Comparison of ENCODE assay signal across 8 cellular contexts in the genomic region with DNA sequence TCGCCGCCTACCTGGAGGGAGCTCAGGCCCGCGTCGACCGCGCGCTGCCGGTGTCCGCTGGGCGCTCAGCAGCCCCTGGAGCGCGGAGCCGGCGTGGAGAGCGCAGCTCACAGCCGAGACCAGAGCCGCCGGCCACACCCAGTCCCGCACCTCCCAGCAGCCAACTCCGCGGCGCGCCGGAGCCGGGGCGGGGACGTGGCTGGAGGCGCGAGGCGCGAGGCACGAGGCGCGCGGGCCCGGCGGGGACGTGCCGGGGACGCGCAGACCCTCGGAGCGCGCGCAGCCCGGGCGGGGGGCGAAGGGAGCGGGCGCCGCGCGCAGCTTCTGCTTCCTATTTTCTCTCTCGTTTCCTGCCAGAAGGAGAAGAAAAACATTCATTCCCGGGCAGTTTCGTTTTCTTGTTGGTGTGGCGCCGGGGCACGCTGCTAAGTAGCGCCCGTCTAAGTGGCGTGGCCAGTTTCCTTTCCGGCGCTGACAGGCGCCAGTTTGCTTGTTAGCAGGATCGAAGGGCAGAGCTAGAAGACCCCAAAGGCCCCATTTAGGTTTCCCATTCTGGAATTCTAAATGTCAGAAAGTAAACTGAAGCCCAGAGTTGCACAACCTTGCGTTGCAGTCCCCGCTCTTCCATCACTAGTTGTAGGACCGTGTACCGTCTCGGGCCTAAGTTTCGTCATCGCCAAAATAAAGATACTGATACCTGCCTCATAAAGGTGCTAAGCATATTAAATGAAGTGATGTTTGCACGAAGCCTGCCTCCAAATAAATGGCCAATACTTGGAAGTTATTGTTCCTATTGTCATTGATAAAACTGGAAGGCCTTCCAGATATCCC. TPM values are rescaled to one million over a fixed set of nuclear protein-coding genes. Genes with fewer than 3 reads are reported as not detected.
DNase-seq lines count a peak whose midpoint lies in the region; ATAC-seq and TF ChIP-seq lines count a peak whose summit lies in the region.

A gene (minus strand): TSS at position 136 of the 831 bp plus-strand sequence. CDS start 25,270 bp downstream, outside the sequence.

- H3K4me3 ChIP-seq in GM12865 (ENCODE audit: low read depth, low read length), result peak within 1 kb of the TSS; percentile 81
- H3K4me3 ChIP-seq in SK-N-MC, result peak within 1 kb of the TSS; percentile 89

- ATAC-seq in HG02571 (IDR thresholded peaks at IDR 0.05; ENCODE audit: unreplicated experiment) (peak; percentile 79), left cardiac atrium (peak; percentile 95 to 97)

- intact Hi-C loops in left cardiac atrium (cut with DNase I), result no loop called here

- TF ChIP-seq CTCF in GM12865 (IDR thresholded peaks at IDR 0.05; ENCODE audit: insufficient read depth, low read depth, low read length, missing control alignments), result no peak

- no peaks in the 10 kb centered on the region for H3K9me3 ChIP-seq in SK-N-MC (ENCODE audit: low read depth, low read length)

- DNase-seq in GM12865 (ENCODE audit: low read depth) (peak; percentile 83), MV-4-11 (lab: John Stamatoyannopoulos, UW) (peak; percentile 89), SK-N-MC (ENCODE audit: low read depth, low spot score) (peak; percentile 81), left cardiac atrium (peak; percentile 88), pons (ENCODE audit: low spot score) (peak; percentile 70)
- DNase-seq in NK-92 treated with Interleukin-12 subunit alpha and Interleukin-12 subunit beta, amount 100 ng/mL, for 24 hours (lab: John Stamatoyannopoulos, UW), result no peak

- peaks cover 9% of the 10 kb centered on the region; the same call in 1 of the 2 replicates for H3K36me3 ChIP-seq in SK-N-MC (ENCODE audit: insufficient read depth, low read length)

- peak within 1 kb of the TSS; percentile 90 for H3K9ac ChIP-seq in SK-N-MC (ENCODE audit: insufficient read length)

- H3K27ac ChIP-seq in SK-N-MC (peak within 1 kb of the TSS; percentile 97), angular gyrus (ENCODE audit: low read depth, low read length) (peak within 1 kb of the TSS; percentile 64)

RNA-seq across cellular contexts. Expression of the gene that starts here (rescaled TPM):
- 10 to 100 TPM; 17.0 to 41.2 TPM for total RNA-seq in left cardiac atrium
